In the genomic region with DNA sequence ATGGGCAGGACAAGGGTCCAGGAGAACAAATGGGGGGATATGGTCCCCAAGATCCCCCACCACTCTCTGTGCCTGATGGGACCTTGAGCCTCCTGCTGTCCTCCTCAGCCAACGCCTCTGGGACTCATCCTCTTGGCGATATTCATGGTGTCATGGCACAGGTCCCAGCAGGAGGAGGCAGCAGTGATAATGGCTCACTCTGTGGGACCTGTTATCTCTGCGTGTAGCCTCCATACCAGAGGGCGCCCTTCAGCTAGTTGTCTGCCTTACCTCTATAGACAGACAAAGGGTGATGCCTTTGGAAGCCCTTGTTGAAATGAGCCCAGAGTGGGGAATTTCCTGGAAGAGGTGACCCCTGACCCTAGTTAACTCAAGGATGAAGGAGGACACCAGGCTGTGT, we compare ENCODE assay signal across 10 cellular contexts. TPM values are rescaled to one million over a fixed set of nuclear protein-coding genes. Genes with fewer than 3 reads are reported as not detected.
DNase-seq lines count a peak whose midpoint lies in the region; ATAC-seq and TF ChIP-seq lines count a peak whose summit lies in the region.
"Had no signal": no experiment of that assay in that cellular context is flagged by ENCODE, and none has a peak within 500 bp of the region (broad histone marks: within the 10 kb centered on the region; RNA-seq: fewer than 3 reads in every experiment).

No MANE protein-coding gene starts in this region.

- no peak overlapping the region for H3K4me2 ChIP-seq in OCI-LY7 (ENCODE audit: low read length)

- POLR2A ChIA-PET in OCI-LY7 (lab: Charles Lee): interaction anchor here (1.2 kb wide), 1 partner anchor 8 kb away, joined by 3 read pairs; no protein-coding TSS in a partner anchor

- no peaks in the 10 kb centered on the region for H3K9me2 ChIP-seq in OCI-LY7 (ENCODE audit: insufficient read depth, low read length)

- DNase-seq in AG08396 (ENCODE audit: low spot score): peak; percentile 16
- no peak for DNase-seq in GM06990 (ENCODE audit: extremely low read depth, insufficient read length)
- peak; percentile 32 for DNase-seq in OCI-LY7 (ENCODE audit: low spot score)
- peak; percentile 39 to 40 for DNase-seq in erythroblast (lab: John Stamatoyannopoulos, UW)
- no peak for DNase-seq in OCI-M2 (lab: John Stamatoyannopoulos, UW; ENCODE audit: unreplicated experiment)
- no peak for DNase-seq in DMS153 (lab: John Stamatoyannopoulos, UW)
- DNase-seq: NCI-H2081 treated with DMSO at 0.1 percent for 48 hours had no signal

- H3K36me3 ChIP-seq in GM06990 (ENCODE audit: control insufficient read depth, insufficient read depth, low read length) (no peaks in the 10 kb centered on the region), OCI-LY7 (ENCODE audit: insufficient read depth, low read length) (no peaks in the 10 kb centered on the region)

- CTCF ChIA-PET in OCI-LY7 (lab: Charles Lee; ENCODE audit: unreplicated experiment): interaction anchor here (0.5 kb wide), 1 partner anchor 10 kb away, joined by 3 read pairs; no protein-coding TSS in a partner anchor

- TF ChIP-seq CTCF in GM06990 (IDR thresholded peaks at IDR 0.05; ENCODE audit: insufficient read depth, low read length, poor library complexity, severe bottlenecking): peak; percentile 35
- TF ChIP-seq CTCF in OCI-LY7 (conservative IDR thresholded peaks at IDR 0.05; ENCODE audit: low read length): peak; percentile 59

- no peak overlapping the region for H3K27ac ChIP-seq in OCI-LY7 (ENCODE audit: low read depth, low read length, poor library complexity, severe bottlenecking)

- H3K9me3 ChIP-seq in OCI-LY7 (ENCODE audit: low read length): no peaks in the 10 kb centered on the region

- H3K79me2 ChIP-seq in OCI-LY7 (ENCODE audit: insufficient read depth, low read depth, low read length): no peaks in the 10 kb centered on the region

- no peaks in the 10 kb centered on the region for H3K27me3 ChIP-seq in GM06990 (replicated peaks; ENCODE audit: control insufficient read depth, insufficient read depth, low read length)

- H3K4me1 ChIP-seq in OCI-LY7 (ENCODE audit: insufficient read depth, low read length, poor library complexity, severe bottlenecking): no peaks in the 10 kb centered on the region

- H4K20me1 ChIP-seq in OCI-LY7 (ENCODE audit: insufficient read depth, low read length): no peaks in the 10 kb centered on the region

- H2AFZ ChIP-seq in OCI-LY7 (ENCODE audit: low read length): no peak overlapping the region

- no peak overlapping the region for H3K4me3 ChIP-seq in GM06990 (replicated peaks; ENCODE audit: low read depth, low read length)
- no peak overlapping the region for H3K4me3 ChIP-seq in OCI-LY7 (ENCODE audit: low read depth, low read length, poor library complexity, severe bottlenecking)

- no TSS peak for BruUV-seq in OCI-LY7 (replicated peaks; lab: Mats Ljungman, UMichigan)

- intact Hi-C loops in OCI-LY7 (cut with micrococcal nuclease; ENCODE audit: unreplicated experiment): no loop called here

- no peak for ATAC-seq in GM19023 (IDR thresholded peaks at IDR 0.05; ENCODE audit: unreplicated experiment)
- no peak for ATAC-seq in HG02798 (IDR thresholded peaks at IDR 0.05; ENCODE audit: poor library complexity, unreplicated experiment)
- ATAC-seq: left lobe of liver had no signal

- TF ChIP-seq POLR2A in erythroblast (IDR thresholded peaks at IDR 0.05; ENCODE audit: low read length): no peak

RNA-seq across cellular contexts. Expression of gene ZBTB47, which starts 7.4 kb away (rescaled TPM):
- total RNA-seq in OCI-LY7 (2014; rRNA removed; shearing (Covaris generic)): 0.05 and 0.09 TPM in 2 replicates
- total RNA-seq in OCI-LY7 (2022): not detected in 2 replicates

RNA-seq across cellular contexts. Expression of gene KLHL40, which starts 24.4 kb away (rescaled TPM):
- total RNA-seq in OCI-LY7 (2014; rRNA removed; shearing (Covaris generic)): not detected in 2 replicates
- not detected in 2 replicates for total RNA-seq in OCI-LY7 (2022)
- total RNA-seq: left lobe of liver had no signal

RNA-seq across cellular contexts. Expression of gene HHATL, which starts 41.7 kb away (rescaled TPM):
- not detected in 2 replicates for total RNA-seq in OCI-LY7 (2014; rRNA removed; shearing (Covaris generic))
- total RNA-seq in OCI-LY7 (2022): not detected in 2 replicates

Comparison
In these comparisons a context has a peak if more than half of its experiments do, and no peak if none do; other contexts are left out.
1. DNase-seq: peak in AG08396 (single experiment), OCI-LY7 (single experiment) and erythroblast (2 of 2); none in GM06990 (single experiment), OCI-M2 (single experiment) and DMS153 (single experiment).